Comparison of ENCODE assay signal across 8 cellular contexts in the genomic region with DNA sequence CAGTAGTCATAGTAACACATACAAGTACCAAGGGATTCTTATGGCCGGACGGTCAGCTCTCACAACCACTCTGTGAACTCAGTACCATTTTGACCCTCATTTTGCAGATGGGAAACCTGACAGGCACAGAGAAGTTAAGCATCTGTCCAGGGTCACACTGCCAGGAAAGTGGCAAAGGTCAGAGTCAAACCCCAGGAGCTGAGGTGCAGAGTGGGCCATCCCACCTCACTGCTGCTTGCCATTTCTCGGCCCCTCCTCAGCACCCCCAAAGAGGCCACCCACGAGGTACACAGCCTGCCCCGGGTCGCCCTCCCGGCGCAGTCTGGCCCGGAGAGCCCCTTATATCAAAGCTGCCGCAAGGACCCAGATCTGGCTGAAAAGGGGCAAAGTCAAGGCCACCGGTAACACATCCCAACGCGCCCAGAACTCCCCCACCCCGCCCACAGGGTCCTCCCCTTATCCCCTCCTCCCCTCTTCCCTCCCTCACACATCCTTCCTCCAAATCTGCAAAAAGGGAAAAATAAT. TPM values are rescaled to one million over a fixed set of nuclear protein-coding genes. Genes with fewer than 3 reads are reported as not detected.
DNase-seq lines count a peak whose midpoint lies in the region; ATAC-seq and TF ChIP-seq lines count a peak whose summit lies in the region.

No MANE protein-coding gene starts in this region.

- no peaks in the 10 kb centered on the region for H3K9me3 ChIP-seq in cardiac muscle cell (ENCODE audit: low read depth)

- H3K36me3 ChIP-seq in cardiac muscle cell (no peaks in the 10 kb centered on the region), brain microvascular endothelial cell (replicated peaks) (no peaks in the 10 kb centered on the region), mesendoderm (ENCODE audit: control insufficient read depth, insufficient read depth, low read length) (no peaks in the 10 kb centered on the region), urinary bladder (ENCODE audit: insufficient read depth) (no peaks in the 10 kb centered on the region)

- intact Hi-C loops in left ventricle myocardium superior (cut with micrococcal nuclease) = loop anchor here (5.0 kb wide), 1 partner anchor 202 kb away; no protein-coding TSS in a partner anchor

- peak overlapping the region; percentile 98 for H3K4me3 ChIP-seq in cardiac muscle cell
- peak overlapping the region; percentile 82 for H3K4me3 ChIP-seq in brain microvascular endothelial cell (ENCODE audit: low read depth, low read length)
- H3K4me3 ChIP-seq in mesendoderm (ENCODE audit: low read length) = peak overlapping the region; percentile 90
- H3K4me3 ChIP-seq in urinary bladder (ENCODE audit: low read depth, low read length) = peak overlapping the region; percentile 97

- peaks cover 57% of the 10 kb centered on the region for H3K79me2 ChIP-seq in mesendoderm (ENCODE audit: control insufficient read depth, insufficient read depth, low read length)

- no peak overlapping the region for H3K23ac ChIP-seq in mesendoderm (ENCODE audit: low read length)

- H3K4me2 ChIP-seq in mesendoderm (ENCODE audit: low read length) = peak overlapping the region; percentile 44

- peaks cover 6% of the 10 kb centered on the region for H3K79me1 ChIP-seq in mesendoderm (ENCODE audit: low read length)

- H2BK120ac ChIP-seq in mesendoderm (ENCODE audit: low read depth, low read length) = no peak overlapping the region

- peak overlapping the region; percentile 44 for H3K18ac ChIP-seq in mesendoderm (ENCODE audit: low read length)

- ATAC-seq in left ventricle myocardium superior = no peak
- no peak for ATAC-seq in HG02884 (IDR thresholded peaks at IDR 0.05; ENCODE audit: unreplicated experiment)

- no peak overlapping the region for H2BK5ac ChIP-seq in mesendoderm (ENCODE audit: low read length)

- H4K8ac ChIP-seq in mesendoderm (ENCODE audit: low read depth, low read length) = no peak overlapping the region

- H3K56ac ChIP-seq in mesendoderm (ENCODE audit: low read length) = peak overlapping the region; percentile 87

- no peak overlapping the region for H4K5ac ChIP-seq in mesendoderm (ENCODE audit: low read length)

- H3K9ac ChIP-seq in mesendoderm (ENCODE audit: low read length) = peak overlapping the region; percentile 94

- no CpG with 5 or more reads among the region's 14 CpGs for WGBS in mesendoderm (ENCODE audit: extremely low coverage, insufficient coverage, low lambda C conversion rate)
- WGBS in urinary bladder = 6% methylated on average over 14 of the region's 14 CpGs

- no peak for DNase-seq in cardiac muscle cell (ENCODE audit: low read depth in 1 of 2, low spot score in 1 of 2)
- DNase-seq in left ventricle myocardium superior = no peak
- no peak for DNase-seq in brain microvascular endothelial cell
- DNase-seq in mesendoderm = peak; percentile 35
- DNase-seq in NCI-H1436 treated with DMSO at 0.1 percent for 48 hours (lab: John Stamatoyannopoulos, UW) = no peak
- no peak for DNase-seq in pons (ENCODE audit: low spot score)

- H3K27me3 ChIP-seq in cardiac muscle cell = no peaks in the 10 kb centered on the region
- no peaks in the 10 kb centered on the region for H3K27me3 ChIP-seq in brain microvascular endothelial cell (replicated peaks)
- H3K27me3 ChIP-seq in mesendoderm (ENCODE audit: insufficient read depth, low read length, poor library complexity) = no peaks in the 10 kb centered on the region

- no peak overlapping the region for H2AK5ac ChIP-seq in mesendoderm (ENCODE audit: low read length)

- H2BK15ac ChIP-seq in mesendoderm (replicated peaks; ENCODE audit: low read depth) = no peak overlapping the region

- in situ Hi-C loops in brain microvascular endothelial cell (cut with HindIII; ENCODE audit: low pct_ligation_motif_present, low sequenced_read_pairs) = no loop called here

- H3K27ac ChIP-seq in cardiac muscle cell (peak overlapping the region; percentile 96), brain microvascular endothelial cell (no peak overlapping the region), mesendoderm (ENCODE audit: low read depth, low read length) (no peak overlapping the region), urinary bladder (ENCODE audit: low read depth) (no peak overlapping the region)

- no peak for TF ChIP-seq CTCF in cardiac muscle cell (IDR thresholded peaks at IDR 0.05; ENCODE audit: low read depth, low read length)
- no peak for TF ChIP-seq CTCF in brain microvascular endothelial cell (IDR thresholded peaks at IDR 0.05; ENCODE audit: low read depth, low read length, missing control alignments)

- H3K4me1 ChIP-seq in cardiac muscle cell (ENCODE audit: low read depth) = peaks cover 48% of the 10 kb centered on the region
- peaks cover 11% of the 10 kb centered on the region for H3K4me1 ChIP-seq in mesendoderm (ENCODE audit: control insufficient read depth, low read depth, low read length)
- peaks cover 5% of the 10 kb centered on the region for H3K4me1 ChIP-seq in urinary bladder (ENCODE audit: insufficient read depth)

- H3K4ac ChIP-seq in mesendoderm (ENCODE audit: low read depth, low read length) = peak overlapping the region; percentile 74

RNA-seq across cellular contexts. Expression of a gene that starts 1.7 kb away (rescaled TPM):
- 57.4 and 113 TPM in 2 replicates for total RNA-seq in cardiac muscle cell
- polyA plus RNA-seq in cardiac muscle cell = 98.5 and 153 TPM in 2 replicates
- 142 TPM for total RNA-seq in left ventricle myocardium superior
- polyA plus RNA-seq in mesendoderm (2013, experiment 1 of 2) = 129 TPM
- polyA plus RNA-seq in mesendoderm (2013, experiment 2 of 2) = 129 TPM
- total RNA-seq in urinary bladder = 46.8 TPM
- 105 TPM for polyA plus RNA-seq in urinary bladder
